Comparison of ENCODE assay signal across 6 cellular contexts in genomic region chr19:47803671-47804070, GRCh38. TPM values are rescaled to one million over a fixed set of nuclear protein-coding genes. Genes with fewer than 3 reads are reported as not detected.
"Had no signal": no experiment of that assay in that cellular context is flagged by ENCODE, and none has a peak within 500 bp of the region (broad histone marks: within the 10 kb centered on the region; RNA-seq: fewer than 3 reads in every experiment).

No MANE protein-coding gene starts in this region.

RNA-seq across cellular contexts. Expression of gene TPRX1, which starts 0.7 kb away (rescaled TPM):
- total RNA-seq: M059J, PC-3, Right ventricle myocardium superior, RPMI7951, SJSA1 had no signal
- polyA plus RNA-seq: SK-N-SH had no signal

RNA-seq across cellular contexts. Expression of gene CRX, which starts 18.1 kb away (rescaled TPM):
- total RNA-seq: M059J, PC-3, Right ventricle myocardium superior, RPMI7951, SJSA1 had no signal
- polyA plus RNA-seq: SK-N-SH had no signal

RNA-seq across cellular contexts. Expression of gene TPRX2, which starts 55.4 kb away (rescaled TPM):
- total RNA-seq: M059J, PC-3, Right ventricle myocardium superior, RPMI7951, SJSA1 had no signal
- polyA plus RNA-seq: SK-N-SH had no signal
